ENCODE assay signal across 1 cellular context in genomic region chr20:62623488-62624324, GRCh38.
TF ChIP-seq lines count a peak whose summit lies in the region.

No MANE protein-coding gene starts in this region.

TF ChIP-seq in HepG2, 621 proteins besides CTCF, POLR2A, EP300 and RAD21 (continued from another document and continues in another):
- TF ChIP-seq DNMT1 (CRISPR knock-in tag; IDR thresholded peaks at IDR 0.05) = no peak
- TF ChIP-seq AHDC1 (CRISPR knock-in tag; IDR thresholded peaks at IDR 0.05; ENCODE audit: borderline replicate concordance) = 0 out of 2 replicates have a peak, but pooled peaks have one; percentile 70
- 0 out of 2 replicates have a peak, but pooled peaks have one; percentile 0 for TF ChIP-seq ZFP62 (CRISPR knock-in tag; IDR thresholded peaks at IDR 0.05)
- peak; percentile 92 for TF ChIP-seq POLR2AphosphoS5 (IDR thresholded peaks at IDR 0.05; ENCODE audit: low read depth, low read length)
- peak; percentile 62 for TF ChIP-seq NR2F2 (IDR thresholded peaks at IDR 0.05; ENCODE audit: borderline replicate concordance, low read depth)
- TF ChIP-seq ZNF549 (CRISPR knock-in tag; IDR thresholded peaks at IDR 0.05) = peak; percentile 86; the same call in 1 of the 2 replicates
- peak; percentile 95; the same call in 1 of the 2 replicates for TF ChIP-seq SMAD1 (CRISPR knock-in tag; IDR thresholded peaks at IDR 0.05; ENCODE audit: borderline replicate concordance, low read depth)
- no peak for TF ChIP-seq ZNF138 (CRISPR knock-in tag; IDR thresholded peaks at IDR 0.05; ENCODE audit: low read depth)
- TF ChIP-seq RXRA (CRISPR knock-in tag; IDR thresholded peaks at IDR 0.05) = peak; percentile 85; the same call in 1 of the 2 replicates
- TF ChIP-seq ZNF710 (CRISPR knock-in tag; IDR thresholded peaks at IDR 0.05; ENCODE audit: borderline replicate concordance) = peak; percentile 97
- no peak; the same call in 1 of the 2 replicates for TF ChIP-seq ZNF280B (CRISPR knock-in tag; IDR thresholded peaks at IDR 0.05; ENCODE audit: borderline replicate concordance)
- peak; percentile 64; the same call in 1 of the 2 replicates for TF ChIP-seq KDM6A (CRISPR knock-in tag; IDR thresholded peaks at IDR 0.05; ENCODE audit: low read depth)
- peak; percentile 11; the same call in 1 of the 2 replicates for TF ChIP-seq SIX4 (CRISPR knock-in tag; IDR thresholded peaks at IDR 0.05)
- peak; percentile 25; the same call in 1 of the 2 replicates for TF ChIP-seq HOXA3 (CRISPR knock-in tag; IDR thresholded peaks at IDR 0.05)
- TF ChIP-seq ZNF589 (CRISPR knock-in tag; conservative IDR thresholded peaks at IDR 0.05) = 0 out of 2 replicates have a peak, but pooled peaks have one; percentile 52
- no peak for TF ChIP-seq ZSCAN22 (CRISPR knock-in tag; IDR thresholded peaks at IDR 0.05)
- TF ChIP-seq SNAPC5 (CRISPR knock-in tag; IDR thresholded peaks at IDR 0.05; ENCODE audit: borderline replicate concordance) = peak; percentile 52; the same call in 1 of the 2 replicates
- TF ChIP-seq ZKSCAN1 (IDR thresholded peaks at IDR 0.05; ENCODE audit: low read length) = 0 out of 2 replicates have a peak, but pooled peaks have one; percentile 13
- no peak for TF ChIP-seq ZNF10 (CRISPR knock-in tag; IDR thresholded peaks at IDR 0.05; ENCODE audit: borderline replicate concordance, low read depth)
- TF ChIP-seq MED13 (CRISPR knock-in tag; IDR thresholded peaks at IDR 0.05) = peak; percentile 53; the same call in 1 of the 2 replicates
- 0 out of 2 replicates have a peak, but pooled peaks have one; percentile 3 for TF ChIP-seq GLI4 (CRISPR knock-in tag; IDR thresholded peaks at IDR 0.05; ENCODE audit: borderline replicate concordance)
- TF ChIP-seq ZNF230 (CRISPR knock-in tag; IDR thresholded peaks at IDR 0.05) = peak; percentile 78; the same call in 1 of the 2 replicates
- 0 out of 2 replicates have a peak, but pooled peaks have one; percentile 24 for TF ChIP-seq ZNF12 (CRISPR knock-in tag; IDR thresholded peaks at IDR 0.05)
- TF ChIP-seq NCOR1 (IDR thresholded peaks at IDR 0.05; ENCODE audit: borderline replicate concordance, low read length) = peak; percentile 30; the same call in 1 of the 2 replicates
- no peak for TF ChIP-seq SMARCE1 (IDR thresholded peaks at IDR 0.05; ENCODE audit: borderline replicate concordance)
- TF ChIP-seq KLF6 (CRISPR knock-in tag; IDR thresholded peaks at IDR 0.05) = peak; percentile 86; the same call in 1 of the 2 replicates
- TF ChIP-seq TP53 (CRISPR knock-in tag; conservative IDR thresholded peaks at IDR 0.05) = peak; percentile 82
- TF ChIP-seq KLF9 (CRISPR knock-in tag; IDR thresholded peaks at IDR 0.05; ENCODE audit: low read depth) = peak; percentile 87; the same call in 1 of the 2 replicates
- TF ChIP-seq ZMYM3 (CRISPR knock-in tag; IDR thresholded peaks at IDR 0.05) = peak; percentile 75
- peak; percentile 49; the same call in 1 of the 2 replicates for TF ChIP-seq TCF7 (IDR thresholded peaks at IDR 0.05; ENCODE audit: low read depth)
- TF ChIP-seq ZBTB42 (CRISPR knock-in tag; IDR thresholded peaks at IDR 0.05) = peak; percentile 93
- TF ChIP-seq ZKSCAN8 (CRISPR knock-in tag; IDR thresholded peaks at IDR 0.05; ENCODE audit: borderline replicate concordance) = peak; percentile 58; the same call in 1 of the 2 replicates
- peak; percentile 55 for TF ChIP-seq MAX (IDR thresholded peaks at IDR 0.05)
- peak; percentile 45 for TF ChIP-seq FOXJ3 (CRISPR knock-in tag; IDR thresholded peaks at IDR 0.05; ENCODE audit: borderline replicate concordance)
- TF ChIP-seq ZNF639 (CRISPR knock-in tag; conservative IDR thresholded peaks at IDR 0.05) = peak; percentile 77; the same call in 1 of the 2 replicates
- TF ChIP-seq ZNF552 (CRISPR knock-in tag; IDR thresholded peaks at IDR 0.05; ENCODE audit: borderline replicate concordance) = peak; percentile 78
- TF ChIP-seq NR2C2 (CRISPR knock-in tag; IDR thresholded peaks at IDR 0.05; ENCODE audit: borderline replicate concordance) = peak; percentile 57; the same call in 1 of the 2 replicates
- peak; percentile 71; the same call in 1 of the 2 replicates for TF ChIP-seq PRMT3 (CRISPR knock-in tag; IDR thresholded peaks at IDR 0.05; ENCODE audit: borderline replicate concordance, low read depth)
- no peak for TF ChIP-seq ZBTB33 (CRISPR knock-in tag; IDR thresholded peaks at IDR 0.05)
- TF ChIP-seq TAF15 (IDR thresholded peaks at IDR 0.05; ENCODE audit: low read depth, low read length, poor library complexity, severe bottlenecking) = no peak
- TF ChIP-seq DDIT3 (CRISPR knock-in tag; IDR thresholded peaks at IDR 0.05) = peak; percentile 79; the same call in 1 of the 2 replicates
- no peak for TF ChIP-seq TEAD2 (CRISPR knock-in tag; IDR thresholded peaks at IDR 0.05)
- TF ChIP-seq ZFP41 (CRISPR knock-in tag; IDR thresholded peaks at IDR 0.05; ENCODE audit: borderline replicate concordance) = no peak
- TF ChIP-seq ZNF788 (CRISPR knock-in tag; IDR thresholded peaks at IDR 0.05; ENCODE audit: borderline replicate concordance) = peak; percentile 70
- peak; percentile 31; the same call in 1 of the 2 replicates for TF ChIP-seq CEBPG (CRISPR knock-in tag; IDR thresholded peaks at IDR 0.05)
- TF ChIP-seq ZBTB2 (CRISPR knock-in tag; IDR thresholded peaks at IDR 0.05; ENCODE audit: low read depth) = peak; percentile 73; the same call in 1 of the 2 replicates
